2 cellular contexts compared by ENCODE assay signal in genomic region chr10:113927440-113927839, GRCh38.
TF ChIP-seq lines count a peak whose summit lies in the region.

No MANE protein-coding gene starts in this region.

TF ChIP-seq in HCT116, 20 proteins besides CTCF, POLR2A, EP300 and RAD21 (continued from another document):
- TF ChIP-seq ATF3 (IDR thresholded peaks at IDR 0.05) (no peak), ZBTB33 (IDR thresholded peaks at IDR 0.05; ENCODE audit: extremely low read depth, insufficient replicate concordance, low read length) (no peak), EZH2 (IDR thresholded peaks at IDR 0.05) (no peak), TCF7L2 (IDR thresholded peaks at IDR 0.05; ENCODE audit: borderline replicate concordance, extremely low read depth, insufficient read depth, insufficient read length) (no peak)
TF ChIP-seq in HCT116: peak in this region for 0.

TF ChIP-seq in GM12878, 131 proteins besides CTCF, POLR2A, EP300 and RAD21 (continued from another document):
- TF ChIP-seq ZNF687 (IDR thresholded peaks at IDR 0.05) (no peak), SREBF1 (IDR thresholded peaks at IDR 0.05; ENCODE audit: low read length) (no peak), MLLT1 (IDR thresholded peaks at IDR 0.05) (no peak), ZNF384 (IDR thresholded peaks at IDR 0.05; ENCODE audit: borderline replicate concordance, low read depth, low read length) (no peak), BMI1 (IDR thresholded peaks at IDR 0.05; ENCODE audit: borderline replicate concordance) (no peak), KLF5 (IDR thresholded peaks at IDR 0.05; ENCODE audit: partially characterized antibody) (no peak), EED (IDR thresholded peaks at IDR 0.05; ENCODE audit: low read depth) (no peak), E2F4 (IDR thresholded peaks at IDR 0.05; ENCODE audit: low read depth, low read length) (no peak), MEF2B (IDR thresholded peaks at IDR 0.05; ENCODE audit: partially characterized antibody, poor library complexity, severe bottlenecking) (no peak), HSF1 (IDR thresholded peaks at IDR 0.05; ENCODE audit: low read depth, low read length) (no peak), ATF3 (IDR thresholded peaks at IDR 0.05; ENCODE audit: borderline replicate concordance, extremely low read depth, low read depth, low read length) (no peak), NR2C2 (IDR thresholded peaks at IDR 0.05; ENCODE audit: borderline replicate concordance, control insufficient read depth, insufficient read length, low read depth) (no peak), RELB (IDR thresholded peaks at IDR 0.05; ENCODE audit: low read depth) (no peak), RELA (IDR thresholded peaks at IDR 0.05; ENCODE audit: borderline replicate concordance, partially characterized antibody) (no peak)
TF ChIP-seq in GM12878: peak in this region for 0.
